ENCODE assay signal across 2 cellular contexts in genomic region chr1:212871976-212872375, GRCh38.
TF ChIP-seq lines count a peak whose summit lies in the region.

No MANE protein-coding gene starts in this region.

TF ChIP-seq in HepG2, 621 proteins besides CTCF, POLR2A, EP300 and RAD21:
- TF ChIP-seq ZNF121 (CRISPR knock-in tag; IDR thresholded peaks at IDR 0.05): peak; percentile 92
- no peak for TF ChIP-seq CREB1 (IDR thresholded peaks at IDR 0.05)
- TF ChIP-seq CREB1 (CRISPR knock-in tag; IDR thresholded peaks at IDR 0.05): no peak
- TF ChIP-seq CEBPG (CRISPR knock-in tag; IDR thresholded peaks at IDR 0.05): 0 out of 2 replicates have a peak, but pooled peaks have one; percentile 18
- TF ChIP-seq BRD4 (CRISPR knock-in tag; IDR thresholded peaks at IDR 0.05): no peak
- TF ChIP-seq NR2F2 (IDR thresholded peaks at IDR 0.05; ENCODE audit: borderline replicate concordance, low read depth): no peak
- TF ChIP-seq EEA1 (CRISPR knock-in tag; IDR thresholded peaks at IDR 0.05; ENCODE audit: borderline replicate concordance): no peak

TF ChIP-seq in GM12878, 131 proteins besides CTCF, POLR2A, EP300 and RAD21:
- TF ChIP-seq RAD51 (IDR thresholded peaks at IDR 0.05) (no peak), REST (IDR thresholded peaks at IDR 0.05; ENCODE audit: low read depth, low read length) (no peak), NFXL1 (IDR thresholded peaks at IDR 0.05; ENCODE audit: borderline replicate concordance) (no peak), RELB (IDR thresholded peaks at IDR 0.05; ENCODE audit: low read depth) (no peak), MLLT1 (IDR thresholded peaks at IDR 0.05) (no peak), NKRF (conservative IDR thresholded peaks at IDR 0.05) (no peak), NR2C2 (IDR thresholded peaks at IDR 0.05; ENCODE audit: borderline replicate concordance, control insufficient read depth, insufficient read length, low read depth) (no peak), CHD1 (IDR thresholded peaks at IDR 0.05; ENCODE audit: low read depth, low read length) (no peak), CEBPB (IDR thresholded peaks at IDR 0.05; ENCODE audit: borderline replicate concordance in 1 of 2, low read depth in 2 of 2, low read length in 2 of 2) (no peak), USF1 (IDR thresholded peaks at IDR 0.05; ENCODE audit: borderline replicate concordance, extremely low read length, insufficient read depth, low read depth, low read length) (no peak), JUNB (IDR thresholded peaks at IDR 0.05) (no peak), IKZF1 (conservative IDR thresholded peaks at IDR 0.05) (no peak), BACH1 (IDR thresholded peaks at IDR 0.05; ENCODE audit: borderline replicate concordance) (no peak), CUX1 (IDR thresholded peaks at IDR 0.05; ENCODE audit: insufficient replicate concordance, low read depth, low read length) (no peak), STAT1 (conservative IDR thresholded peaks at IDR 0.05) (no peak), HCFC1 (IDR thresholded peaks at IDR 0.05; ENCODE audit: low read length) (no peak), GATAD2B (conservative IDR thresholded peaks at IDR 0.05; ENCODE audit: low read depth) (no peak), MYB (IDR thresholded peaks at IDR 0.05; ENCODE audit: borderline replicate concordance, low read depth, low read length) (no peak), CBX5 (IDR thresholded peaks at IDR 0.05; ENCODE audit: low read depth) (no peak), MEF2B (IDR thresholded peaks at IDR 0.05; ENCODE audit: partially characterized antibody, poor library complexity, severe bottlenecking) (no peak)
TF ChIP-seq in GM12878: peak in this region for 0.
